9 cellular contexts compared by ENCODE assay signal in the genomic region with DNA sequence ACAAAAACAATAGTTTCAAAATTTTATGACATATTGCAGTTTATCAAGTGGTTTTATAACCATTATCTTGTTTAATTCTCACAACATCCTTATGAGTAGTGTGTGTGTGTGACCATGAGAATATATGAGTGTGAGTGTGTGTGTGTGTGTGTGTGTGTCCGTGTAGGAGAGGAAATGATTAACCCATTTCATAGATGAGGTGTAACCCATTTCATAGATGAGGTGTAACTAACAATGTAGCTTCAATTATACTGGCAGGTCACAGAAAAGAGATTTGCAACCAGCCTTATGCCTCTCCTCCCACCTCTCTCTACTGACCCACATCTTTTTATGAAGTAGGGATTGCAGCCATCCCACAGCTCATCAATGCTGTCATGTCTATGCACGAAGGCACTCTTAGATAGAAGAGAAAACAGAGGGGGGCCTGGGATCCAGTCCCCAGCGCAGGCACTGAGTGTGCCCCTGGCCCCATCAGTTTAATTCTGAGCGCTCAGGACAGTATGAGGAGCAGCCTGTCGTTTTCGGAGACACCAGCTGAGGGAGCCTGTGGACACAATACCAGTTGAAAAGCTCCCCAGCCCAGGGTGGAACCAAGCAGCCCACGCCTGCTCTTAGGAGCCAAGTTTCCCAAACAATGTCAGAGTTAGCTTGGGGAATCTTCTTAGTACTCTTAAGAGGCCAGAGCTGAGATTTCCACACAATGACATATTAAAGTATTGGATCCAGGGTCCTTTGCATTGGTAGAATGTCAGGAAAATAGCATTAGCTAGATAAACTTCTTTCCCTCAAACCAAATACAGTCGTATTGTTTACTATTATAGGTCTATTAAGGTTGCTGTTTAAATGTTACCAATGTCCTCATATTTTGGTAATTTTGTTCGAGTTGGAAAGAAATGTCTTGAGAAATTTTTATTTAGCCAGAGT.
A peak's percentile ranks its signal among the peaks of the same experiment; 100 is the strongest.
DNase-seq lines count a peak whose midpoint lies in the region; ATAC-seq and TF ChIP-seq lines count a peak whose summit lies in the region.
"Had no signal": no experiment of that assay in that cellular context is flagged by ENCODE, and none has a peak within 500 bp of the region (broad histone marks: within the 10 kb centered on the region; RNA-seq: fewer than 3 reads in every experiment).

No MANE protein-coding gene starts in this region.

- peaks cover 68% of the 10 kb centered on the region for H3K4me1 Mint-ChIP-seq in chondrocyte (ENCODE audit: low read depth)

- H3K9me3 Mint-ChIP-seq in chondrocyte (ENCODE audit: low read depth): peaks cover 22% of the 10 kb centered on the region

- peak; percentile 86 for ATAC-seq in GM21423 (IDR thresholded peaks at IDR 0.05; ENCODE audit: unreplicated experiment)
- ATAC-seq in stimulated activated naive CD8-positive, alpha-beta T cell treated with anti-CD3 and anti-CD28 coated beads, Interleukin-15, Interleukin-2, amounts not matched to agents 100 U/mL and 50 U/mL, for 24 hours: peak; percentile 83
- no peak for ATAC-seq in GM19452 (IDR thresholded peaks at IDR 0.05; ENCODE audit: unreplicated experiment)

- no peak overlapping the region for H3K4me3 Mint-ChIP-seq in chondrocyte (ENCODE audit: unreplicated experiment)
- H3K4me3 Mint-ChIP-seq: activated naive CD8-positive, alpha-beta T cell had no signal

- peak overlapping the region; percentile 94 for H3K27ac Mint-ChIP-seq in chondrocyte (ENCODE audit: unreplicated experiment)
- H3K27ac Mint-ChIP-seq: activated naive CD8-positive, alpha-beta T cell had no signal

- TF ChIP-seq CTCF in GM12864 (IDR thresholded peaks at IDR 0.05; ENCODE audit: low read depth, low read length, missing control alignments): peak; percentile 58
- TF ChIP-seq CTCF in chondrocyte (IDR thresholded peaks at IDR 0.05): peak; percentile 92

- DNase-seq in GM12864 (ENCODE audit: low read depth) (no peak), HK-2 (ENCODE audit: unreplicated experiment) (peak; percentile 65), RPMI7951 (ENCODE audit: low read depth) (peak; percentile 75), chondrocyte (ENCODE audit: low spot score) (no peak), left kidney (ENCODE audit: low read depth, low spot score) (peak; percentile 87)
- DNase-seq in stimulated activated naive CD8-positive, alpha-beta T cell treated with anti-CD3 and anti-CD28 coated beads, Interleukin-15, Interleukin-2, amounts not matched to agents 100 U/mL and 50 U/mL, for 24 hours: peak; percentile 33

- H3K27me3 Mint-ChIP-seq in chondrocyte (ENCODE audit: low read depth): no peaks in the 10 kb centered on the region

- H3K4me3 ChIP-seq in GM12864 (ENCODE audit: low read depth, low read length): no peak overlapping the region

- peaks cover 10% of the 10 kb centered on the region for H3K36me3 Mint-ChIP-seq in chondrocyte (ENCODE audit: low read depth)
- H3K36me3 Mint-ChIP-seq: activated naive CD8-positive, alpha-beta T cell had no signal

Comparison
In these comparisons a context has a peak if more than half of its experiments do, and no peak if none do; other contexts are left out.
1. DNase-seq: peak in HK-2 (single experiment), RPMI7951 (single experiment), left kidney (single experiment) and stimulated activated naive CD8-positive, alpha-beta T cell treated with anti-CD3 and anti-CD28 coated beads, Interleukin-15, Interleukin-2, amounts not matched to agents 100 U/mL and 50 U/mL, for 24 hours (single experiment); none in GM12864 (single experiment) and chondrocyte (single experiment).